ENCODE assay signal across 19 cellular contexts in genomic region chr2:128777091-128778045, GRCh38.
DNase-seq lines count a peak whose midpoint lies in the region; ATAC-seq and TF ChIP-seq lines count a peak whose summit lies in the region.
"Had no signal": no experiment of that assay in that cellular context is flagged by ENCODE, and none has a peak within 500 bp of the region (broad histone marks: within the 10 kb centered on the region; RNA-seq: fewer than 3 reads in every experiment).

No MANE protein-coding gene starts in this region.

- no peak overlapping the region for H2BK5ac ChIP-seq in mesendoderm (ENCODE audit: low read length)

- ATAC-seq in upper lobe of left lung (ENCODE audit: low FRiP score in 2 of 2) (no peak), HG03565 (IDR thresholded peaks at IDR 0.05; ENCODE audit: unreplicated experiment) (no peak)
- ATAC-seq: HepG2, Panc1 had no signal

- TF ChIP-seq CTCF in colonic mucosa (IDR thresholded peaks at IDR 0.05): no peak
- no peak for TF ChIP-seq CTCF in osteocyte (IDR thresholded peaks at IDR 0.05)
- TF ChIP-seq CTCF in upper lobe of left lung (IDR thresholded peaks at IDR 0.05): no peak

- peaks cover 41% of the 10 kb centered on the region for H3K27me3 Mint-ChIP-seq in osteocyte (ENCODE audit: unreplicated experiment)

- no peaks in the 10 kb centered on the region for H3K79me2 ChIP-seq in mesendoderm (ENCODE audit: control insufficient read depth, insufficient read depth, low read length)

- no peak overlapping the region for H3K4ac ChIP-seq in mesendoderm (ENCODE audit: low read depth, low read length)

- 77 to 81% methylated on average over 19 to 22 of the region's 22 CpGs for WGBS in upper lobe of left lung, 2 donors
- no CpG with 5 or more reads among the region's 22 CpGs for WGBS in mesendoderm (ENCODE audit: extremely low coverage, insufficient coverage, low lambda C conversion rate)

- H3K23ac ChIP-seq in mesendoderm (ENCODE audit: low read length): no peak overlapping the region

- no peaks in the 10 kb centered on the region for H3K79me1 ChIP-seq in mesendoderm (ENCODE audit: low read length)

- H3K4me2 ChIP-seq in mesendoderm (ENCODE audit: low read length): no peak overlapping the region
- H3K4me2 ChIP-seq: BLaER1 treated with 17β-estradiol and CSF1 and Interleukin-3, amounts not matched to agents 10 nM and 100 nM; KMS-11 had no signal

- H3K27ac Mint-ChIP-seq in osteocyte (ENCODE audit: unreplicated experiment): no peak overlapping the region

- H3K4me1 Mint-ChIP-seq in osteocyte (ENCODE audit: unreplicated experiment): no peaks in the 10 kb centered on the region

- H3K4me1 ChIP-seq in colonic mucosa (no peaks in the 10 kb centered on the region), upper lobe of left lung (no peaks in the 10 kb centered on the region), mesendoderm (ENCODE audit: control insufficient read depth, low read depth, low read length) (no peaks in the 10 kb centered on the region)
- H3K4me1 ChIP-seq: BLaER1 treated with 17β-estradiol and CSF1 and Interleukin-3, amounts not matched to agents 10 nM and 100 nM had no signal

- H2BK120ac ChIP-seq in mesendoderm (ENCODE audit: low read depth, low read length): no peak overlapping the region

- no peak overlapping the region for H3K4me3 ChIP-seq in colonic mucosa
- H3K4me3 ChIP-seq in upper lobe of left lung: no peak overlapping the region
- H3K4me3 ChIP-seq in mesendoderm (ENCODE audit: low read length): no peak overlapping the region
- H3K4me3 ChIP-seq: BLaER1 treated with 17β-estradiol and CSF1 and Interleukin-3, amounts not matched to agents 10 nM and 100 nM; MG63 had no signal

- H3K56ac ChIP-seq in mesendoderm (ENCODE audit: low read length): no peak overlapping the region

- intact Hi-C loops in colonic mucosa (cut with DNase I): no loop called here

- no peak overlapping the region for H3K27ac ChIP-seq in colonic mucosa
- no peak overlapping the region for H3K27ac ChIP-seq in upper lobe of left lung
- H3K27ac ChIP-seq in mesendoderm (ENCODE audit: low read depth, low read length): no peak overlapping the region
- H3K27ac ChIP-seq: BLaER1 treated with 17β-estradiol and CSF1 and Interleukin-3, amounts not matched to agents 10 nM and 100 nM; KMS-11 had no signal

- no peak for TF ChIP-seq POLR2A in upper lobe of left lung (IDR thresholded peaks at IDR 0.05)

- no peak overlapping the region for H4K5ac ChIP-seq in mesendoderm (ENCODE audit: low read length)

- H4K8ac ChIP-seq in mesendoderm (ENCODE audit: low read depth, low read length): no peak overlapping the region

- no peaks in the 10 kb centered on the region for H3K36me3 ChIP-seq in colonic mucosa
- no peaks in the 10 kb centered on the region for H3K36me3 ChIP-seq in upper lobe of left lung
- H3K36me3 ChIP-seq in mesendoderm (ENCODE audit: control insufficient read depth, insufficient read depth, low read length): no peaks in the 10 kb centered on the region
- H3K36me3 ChIP-seq: BLaER1 treated with 17β-estradiol and CSF1 and Interleukin-3, amounts not matched to agents 10 nM and 100 nM; MG63 had no signal

- H2AK5ac ChIP-seq in mesendoderm (ENCODE audit: low read length): no peak overlapping the region

- H2BK15ac ChIP-seq in mesendoderm (replicated peaks; ENCODE audit: low read depth): no peak overlapping the region

- H3K9ac ChIP-seq in colonic mucosa (ENCODE audit: low read depth in 2 of 2, low read length in 2 of 2) (no peak overlapping the region), mesendoderm (ENCODE audit: low read length) (no peak overlapping the region)
- H3K9ac ChIP-seq: BLaER1 treated with 17β-estradiol and CSF1 and Interleukin-3, amounts not matched to agents 10 nM and 100 nM; KMS-11 had no signal

- H3K27me3 ChIP-seq in colonic mucosa (no peaks in the 10 kb centered on the region), upper lobe of left lung (no peaks in the 10 kb centered on the region), mesendoderm (ENCODE audit: insufficient read depth, low read length, poor library complexity) (no peaks in the 10 kb centered on the region)
- H3K27me3 ChIP-seq: BLaER1 treated with 17β-estradiol and CSF1 and Interleukin-3, amounts not matched to agents 10 nM and 100 nM; MG63 had no signal

- H3K18ac ChIP-seq in mesendoderm (ENCODE audit: low read length): no peak overlapping the region

- TF ChIP-seq EP300 in upper lobe of left lung (IDR thresholded peaks at IDR 0.05): no peak

- no peaks in the 10 kb centered on the region for H3K36me3 Mint-ChIP-seq in osteocyte (ENCODE audit: unreplicated experiment)

- H3K9me3 ChIP-seq in colonic mucosa (no peaks in the 10 kb centered on the region), upper lobe of left lung (no peaks in the 10 kb centered on the region)
- H3K9me3 ChIP-seq: MG63 had no signal

- no peak overlapping the region for H3K4me3 Mint-ChIP-seq in osteocyte (ENCODE audit: unreplicated experiment)

- peaks cover 4% of the 10 kb centered on the region for H3K9me3 Mint-ChIP-seq in osteocyte (ENCODE audit: unreplicated experiment)

- peak; percentile 34 for DNase-seq in activated CD8-positive, alpha-beta memory T cell treated with anti-CD3 and anti-CD28 coated beads, Interleukin-2, amount 50 U/mL, for 48 hours
- no peak for DNase-seq in activated CD8-positive, alpha-beta memory T cell treated with anti-CD3 and anti-CD28 coated beads, Interleukin-2, amount 50 U/mL, for 4 hours
- DNase-seq in colonic mucosa (peak; percentile 7), osteocyte (ENCODE audit: extremely low spot score, unreplicated experiment) (peak; percentile 82), upper lobe of left lung (peak; percentile 14 to 35), mesendoderm (no peak)
- no peak for DNase-seq in activated T-cell treated with anti-CD3 and anti-CD28 coated beads, Interleukin-2, amount 50 U/mL, for 1 hour
- DNase-seq: 8988T, DMS 273 treated with DMSO at 0.1 percent for 48 hours, MG63, NCI-H1105 treated with DMSO at 0.1 percent for 48 hours, NCI-H1930, NCI-H510A, NCI-H82 had no signal

Comparison
In these comparisons a context has a peak if more than half of its experiments do, and no peak if none do; other contexts are left out.
1. DNase-seq: peak in activated CD8-positive, alpha-beta memory T cell treated with anti-CD3 and anti-CD28 coated beads, Interleukin-2, amount 50 U/mL, for 48 hours (single experiment), colonic mucosa (single experiment), osteocyte (single experiment) and upper lobe of left lung (2 of 2); none in activated CD8-positive, alpha-beta memory T cell treated with anti-CD3 and anti-CD28 coated beads, Interleukin-2, amount 50 U/mL, for 4 hours (single experiment), activated T-cell treated with anti-CD3 and anti-CD28 coated beads, Interleukin-2, amount 50 U/mL, for 1 hour (single experiment) and mesendoderm (single experiment).